ENCODE assay signal across 11 cellular contexts in the genomic region with DNA sequence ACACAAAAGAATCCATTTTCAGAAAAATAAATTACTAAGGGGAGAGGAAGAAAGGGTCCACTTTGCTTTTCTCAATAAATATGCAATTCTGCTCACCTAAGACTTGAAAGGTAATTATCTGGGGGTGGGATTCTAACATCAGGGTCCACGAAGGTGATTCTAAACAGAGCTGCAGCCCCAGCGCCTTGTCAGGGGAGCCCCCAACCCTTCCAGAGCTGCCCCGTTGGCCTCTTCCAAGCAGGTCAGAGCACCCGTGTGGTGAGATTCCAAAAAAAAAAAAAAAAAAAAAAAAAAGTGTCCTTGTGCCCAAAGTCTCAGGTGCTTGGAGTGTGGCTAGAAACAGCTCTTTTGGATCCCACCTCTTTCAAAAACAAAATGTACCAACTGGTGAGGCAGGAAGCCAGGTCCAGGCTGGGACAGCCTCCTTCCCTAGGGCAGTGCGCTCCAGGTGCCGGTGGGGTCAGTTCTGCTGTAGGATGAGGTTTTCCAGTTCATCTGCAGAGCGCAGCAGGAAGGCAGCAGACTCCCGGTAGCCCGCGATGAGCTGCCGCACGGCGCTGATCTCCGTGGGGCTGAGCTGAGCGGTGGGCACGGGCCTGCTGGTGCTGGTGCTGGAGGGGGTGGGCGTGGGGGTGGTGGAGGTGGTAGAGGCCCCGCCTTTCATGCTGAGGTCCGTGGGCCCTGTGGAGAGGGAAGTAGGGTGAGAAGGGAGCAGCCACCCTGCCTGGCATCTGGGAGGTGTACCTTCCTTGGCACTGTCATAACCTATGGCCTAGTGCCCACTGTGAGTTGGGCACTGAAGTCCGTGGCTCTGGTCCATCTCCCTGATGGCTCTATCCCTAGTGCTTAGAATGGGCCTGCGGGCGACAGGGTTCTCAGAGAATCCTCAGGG.
DNase-seq lines count a peak whose midpoint lies in the region; ATAC-seq and TF ChIP-seq lines count a peak whose summit lies in the region.
"Had no signal": no experiment of that assay in that cellular context is flagged by ENCODE, and none has a peak within 500 bp of the region (broad histone marks: within the 10 kb centered on the region; RNA-seq: fewer than 3 reads in every experiment).

No MANE protein-coding gene starts in this region.

- no peak for TF ChIP-seq EP300 in suprapubic skin (IDR thresholded peaks at IDR 0.05)

- no peaks in the 10 kb centered on the region for H3K27me3 ChIP-seq in suprapubic skin
- H3K27me3 ChIP-seq: vagina had no signal

- H3K36me3 ChIP-seq in suprapubic skin = peaks cover 34% of the 10 kb centered on the region

- no peak overlapping the region for H3K4me3 Mint-ChIP-seq in activated naive CD8-positive, alpha-beta T cell
- H3K4me3 Mint-ChIP-seq in activated naive CD8-positive, alpha-beta T cell treated with anti-CD3 and anti-CD28 coated beads, Interleukin-2, amount 50 U/mL, for 24 hours = no peak overlapping the region
- H3K4me3 Mint-ChIP-seq in brain (no peak overlapping the region), mesothelial cell of epicardium (no peak overlapping the region)
- H3K4me3 Mint-ChIP-seq: GM23338 had no signal

- no peak for TF ChIP-seq POLR2A in suprapubic skin (IDR thresholded peaks at IDR 0.05)

- no peaks in the 10 kb centered on the region for H3K9me3 ChIP-seq in suprapubic skin
- H3K9me3 ChIP-seq: vagina had no signal

- no peaks in the 10 kb centered on the region for H3K27me3 Mint-ChIP-seq in activated naive CD8-positive, alpha-beta T cell
- no peaks in the 10 kb centered on the region for H3K27me3 Mint-ChIP-seq in activated naive CD8-positive, alpha-beta T cell treated with anti-CD3 and anti-CD28 coated beads, Interleukin-2, amount 50 U/mL, for 24 hours
- peaks cover 3% of the 10 kb centered on the region for H3K27me3 Mint-ChIP-seq in brain
- H3K27me3 Mint-ChIP-seq in mesothelial cell of epicardium (ENCODE audit: low read depth) = no peaks in the 10 kb centered on the region

- 73% methylated on average over 18 of the region's 22 CpGs for WGBS in suprapubic skin

- no peak for DNase-seq in activated naive CD8-positive, alpha-beta T cell treated with anti-CD3 and anti-CD28 coated beads, Interleukin-2, amount 50 U/mL, for 24 hours
- DNase-seq in mesothelial cell of epicardium (ENCODE audit: low spot score in 2 of 2, unreplicated experiment in 2 of 2) = no peak
- peak; percentile 58 to 71 for DNase-seq in suprapubic skin (ENCODE audit: low spot score in 2 of 2)
- no peak for DNase-seq in SIG-M5 (lab: John Stamatoyannopoulos, UW)
- no peak for DNase-seq in NOMO-1 treated with dmso at 0.1 percent for 144 hours (lab: John Stamatoyannopoulos, UW; ENCODE audit: unreplicated experiment)
- DNase-seq in DMS 273 treated with DMSO at 0.1 percent for 48 hours (lab: John Stamatoyannopoulos, UW) = no peak
- DNase-seq: activated CD4-positive, CD25-positive, alpha-beta regulatory T cell treated with anti-CD3 and anti-CD28 coated beads, Interleukin-2, amount 50 U/mL, for 72 hours had no signal

- no peaks in the 10 kb centered on the region for H3K9me3 Mint-ChIP-seq in activated naive CD8-positive, alpha-beta T cell (ENCODE audit: low read depth)
- H3K9me3 Mint-ChIP-seq in activated naive CD8-positive, alpha-beta T cell treated with anti-CD3 and anti-CD28 coated beads, Interleukin-2, amount 50 U/mL, for 24 hours = no peaks in the 10 kb centered on the region
- H3K9me3 Mint-ChIP-seq in brain = no peaks in the 10 kb centered on the region
- H3K9me3 Mint-ChIP-seq in mesothelial cell of epicardium = no peaks in the 10 kb centered on the region
- H3K9me3 Mint-ChIP-seq: GM23338 had no signal

- peaks cover 37% of the 10 kb centered on the region for H3K4me1 Mint-ChIP-seq in activated naive CD8-positive, alpha-beta T cell (ENCODE audit: low read depth)
- peaks cover 30% of the 10 kb centered on the region for H3K4me1 Mint-ChIP-seq in activated naive CD8-positive, alpha-beta T cell treated with anti-CD3 and anti-CD28 coated beads, Interleukin-2, amount 50 U/mL, for 24 hours
- H3K4me1 Mint-ChIP-seq in brain (peaks cover 49% of the 10 kb centered on the region), mesothelial cell of epicardium (peaks cover 53% of the 10 kb centered on the region)

- peaks cover 44% of the 10 kb centered on the region for H3K4me1 ChIP-seq in suprapubic skin

- no peaks in the 10 kb centered on the region for H3K36me3 Mint-ChIP-seq in activated naive CD8-positive, alpha-beta T cell
- H3K36me3 Mint-ChIP-seq in activated naive CD8-positive, alpha-beta T cell treated with anti-CD3 and anti-CD28 coated beads, Interleukin-2, amount 50 U/mL, for 24 hours (ENCODE audit: low read depth) = peaks cover 13% of the 10 kb centered on the region
- peaks cover 44% of the 10 kb centered on the region for H3K36me3 Mint-ChIP-seq in brain
- H3K36me3 Mint-ChIP-seq in mesothelial cell of epicardium = peaks cover 46% of the 10 kb centered on the region

- TF ChIP-seq CTCF in brain (conservative IDR thresholded peaks at IDR 0.05) (no peak), mesothelial cell of epicardium (IDR thresholded peaks at IDR 0.05; ENCODE audit: unreplicated experiment) (no peak), suprapubic skin (IDR thresholded peaks at IDR 0.05) (no peak)

- no peak overlapping the region for H3K4me3 ChIP-seq in suprapubic skin
- H3K4me3 ChIP-seq: GM23338, vagina had no signal

- peak overlapping the region; percentile 66 for H3K27ac Mint-ChIP-seq in activated naive CD8-positive, alpha-beta T cell
- no peak overlapping the region for H3K27ac Mint-ChIP-seq in activated naive CD8-positive, alpha-beta T cell treated with anti-CD3 and anti-CD28 coated beads, Interleukin-2, amount 50 U/mL, for 24 hours
- H3K27ac Mint-ChIP-seq in brain (peak overlapping the region; percentile 63 to 93 (median 81)), mesothelial cell of epicardium (peak overlapping the region; percentile 87)
- H3K27ac Mint-ChIP-seq: GM23338 had no signal

- no peak overlapping the region for H3K27ac ChIP-seq in suprapubic skin
- H3K27ac ChIP-seq: vagina had no signal

- no peak for ATAC-seq in activated naive CD8-positive, alpha-beta T cell treated with anti-CD3 and anti-CD28 coated beads, Interleukin-2, amount 50 U/mL, for 24 hours
- ATAC-seq: GM23338 had no signal

Comparison
In these comparisons a context has a peak if more than half of its experiments do, and no peak if none do; other contexts are left out.
1. DNase-seq: peak in suprapubic skin (2 of 2); none in activated naive CD8-positive, alpha-beta T cell treated with anti-CD3 and anti-CD28 coated beads, Interleukin-2, amount 50 U/mL, for 24 hours (single experiment), mesothelial cell of epicardium (0 of 2), SIG-M5 (single experiment), NOMO-1 treated with dmso at 0.1 percent for 144 hours (single experiment) and DMS 273 treated with DMSO at 0.1 percent for 48 hours (single experiment).